Comparison of ENCODE assay signal across 1 cellular context in genomic region chr5:159100928-159101646, GRCh38.
TF ChIP-seq lines count a peak whose summit lies in the region.

No MANE protein-coding gene starts in this region.

TF ChIP-seq in SK-N-SH treated with all-trans-retinoic acid at 6 μM for 48 hours, 23 proteins besides CTCF, POLR2A, EP300 and RAD21 (continued from another document):
- TF ChIP-seq RARB (CRISPR knock-in tag; IDR thresholded peaks at IDR 0.05): no peak
TF ChIP-seq in SK-N-SH treated with all-trans-retinoic acid at 6 μM for 48 hours: peak in this region for 0.
